5 cellular contexts compared by ENCODE assay signal in the genomic region with DNA sequence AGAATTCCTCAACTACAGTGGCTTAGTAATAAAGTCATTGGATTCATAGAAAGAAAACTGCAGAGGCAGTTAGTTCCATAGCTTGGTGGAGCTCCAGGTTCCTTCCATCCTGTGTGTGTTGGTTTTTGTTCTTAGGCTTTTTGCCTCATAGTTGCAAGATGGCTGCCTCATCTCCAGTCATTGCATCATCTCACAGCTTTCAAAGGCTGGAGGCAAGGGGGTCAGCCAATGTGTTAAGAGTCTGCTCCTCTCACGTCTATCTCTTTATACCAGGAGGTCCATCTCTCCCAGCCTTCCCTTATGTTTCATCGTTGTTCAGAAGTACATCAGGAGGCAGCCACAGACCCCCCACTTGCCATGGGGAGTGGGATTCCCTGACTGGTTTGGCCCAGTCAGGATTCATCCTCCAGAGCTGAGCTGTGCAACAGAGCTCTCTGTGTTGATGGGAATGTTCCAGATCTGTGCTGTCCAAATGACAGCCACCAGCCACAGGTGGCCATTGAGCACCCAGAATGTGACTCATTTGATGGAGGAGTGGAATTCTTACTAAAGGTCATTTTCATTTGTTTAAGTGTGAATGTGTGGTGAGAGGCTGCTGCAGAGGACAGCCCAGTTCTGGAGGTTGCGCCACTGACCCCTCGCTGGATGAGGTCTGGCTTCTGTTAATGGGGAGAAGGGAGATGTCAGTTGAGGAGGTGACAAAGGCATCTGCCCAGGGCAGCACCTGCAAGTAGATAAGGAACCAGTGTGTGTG. TPM values are rescaled to one million over a fixed set of nuclear protein-coding genes. Genes with fewer than 3 reads are reported as not detected.
"Had no signal": no experiment of that assay in that cellular context is flagged by ENCODE, and none has a peak within 500 bp of the region (broad histone marks: within the 10 kb centered on the region; RNA-seq: fewer than 3 reads in every experiment).

No MANE protein-coding gene starts in this region.

RNA-seq across cellular contexts. Expression of gene KCNJ12, which starts 39.4 kb away (rescaled TPM):
- total RNA-seq: activated B cell treated with CpG ODN at 0.5 μM for 24 hours; activated CD8-positive, alpha-beta T cell treated with anti-CD3 and anti-CD28 coated beads for 36 hours; activated naive CD4-positive, alpha-beta T cell treated with anti-CD3 and anti-CD28 coated beads for 36 hours; activated naive CD8-positive, alpha-beta T cell treated with anti-CD3 and anti-CD28 coated beads for 36 hours; naive thymus-derived CD8-positive, alpha-beta T cell had no signal
